In the genomic region with DNA sequence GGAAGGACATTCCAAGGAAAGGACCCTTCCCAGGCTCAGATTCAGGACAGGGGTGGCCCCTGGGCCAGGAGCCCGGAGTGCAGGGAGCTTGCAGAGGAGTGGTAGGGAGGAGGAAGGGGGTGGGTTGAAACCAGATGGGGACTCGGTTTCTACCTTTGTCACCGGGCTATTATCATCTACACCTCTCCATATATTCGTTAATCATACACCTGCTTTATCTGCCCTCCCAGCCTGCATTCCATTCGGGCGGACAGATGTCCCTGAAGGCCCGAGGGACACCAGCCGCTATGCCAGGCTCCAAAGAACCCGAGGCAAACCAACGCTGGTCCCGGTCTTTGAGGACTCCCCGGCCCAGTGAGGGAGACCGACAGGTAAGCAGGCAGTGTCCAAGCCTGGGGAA, we compare ENCODE assay signal across 17 cellular contexts. TPM values are rescaled to one million over a fixed set of nuclear protein-coding genes. Genes with fewer than 3 reads are reported as not detected.
DNase-seq lines count a peak whose midpoint lies in the region; ATAC-seq, FAIRE-seq and TF ChIP-seq lines count a peak whose summit lies in the region.
"Had no signal": no experiment of that assay in that cellular context is flagged by ENCODE, and none has a peak within 500 bp of the region (broad histone marks: within the 10 kb centered on the region; RNA-seq: fewer than 3 reads in every experiment).

No MANE protein-coding gene starts in this region.

- no peaks in the 10 kb centered on the region for H3K36me3 Mint-ChIP-seq in Caco-2 (ENCODE audit: insufficient read depth, unreplicated experiment)
- no peaks in the 10 kb centered on the region for H3K36me3 Mint-ChIP-seq in chondrocyte (ENCODE audit: low read depth)
- peaks cover 0 to 8% (median 0%) of the 10 kb centered on the region in 5 donors for H3K36me3 Mint-ChIP-seq in naive thymus-derived CD4-positive, alpha-beta T cell

- no peak for FAIRE-seq in small intestine (lab: Jason Lieb, UNC)
- FAIRE-seq: GM12878, GM18507 had no signal

- intact Hi-C loops in Caco-2 (cut with micrococcal nuclease; ENCODE audit: unreplicated experiment): no loop called here
- intact Hi-C loops in naive thymus-derived CD4-positive, alpha-beta T cell (cut with micrococcal nuclease): no loop called here

- TF ChIP-seq CTCF in Caco-2 (IDR thresholded peaks at IDR 0.05; ENCODE audit: insufficient read depth in 1 of 2, low read depth in 1 of 2, low read length in 1 of 2, severe bottlenecking in 1 of 2, unreplicated experiment in 1 of 2) (no peak), chondrocyte (IDR thresholded peaks at IDR 0.05) (no peak)

- H3K4me3 Mint-ChIP-seq in Caco-2 (ENCODE audit: unreplicated experiment) (peak overlapping the region; percentile 30), chondrocyte (ENCODE audit: unreplicated experiment) (no peak overlapping the region)
- no peak overlapping the region for H3K4me3 Mint-ChIP-seq in naive thymus-derived CD4-positive, alpha-beta T cell
- H3K4me3 Mint-ChIP-seq: CD8-positive, alpha-beta memory T cell; GM23338 had no signal

- no peak for ATAC-seq in naive thymus-derived CD4-positive, alpha-beta T cell
- ATAC-seq: GM12878, GM23338 had no signal

- H3K9me3 ChIP-seq in Caco-2 (no peaks in the 10 kb centered on the region), small intestine (ENCODE audit: control insufficient read depth, low read depth) (no peaks in the 10 kb centered on the region)
- H3K9me3 ChIP-seq in naive thymus-derived CD4-positive, alpha-beta T cell (ENCODE audit: control insufficient read depth in 2 of 3, low read length in 3 of 3): no peaks in the 10 kb centered on the region
- H3K9me3 ChIP-seq: BLaER1 had no signal

- no TSS peak for BruUV-seq in Caco-2 (replicated peaks; lab: Mats Ljungman, UMichigan)

- H3K27ac Mint-ChIP-seq in Caco-2 (ENCODE audit: unreplicated experiment): no peak overlapping the region
- H3K27ac Mint-ChIP-seq in chondrocyte (ENCODE audit: unreplicated experiment): no peak overlapping the region
- no peak overlapping the region for H3K27ac Mint-ChIP-seq in naive thymus-derived CD4-positive, alpha-beta T cell
- H3K27ac Mint-ChIP-seq: GM23338 had no signal

- H3K4me1 Mint-ChIP-seq in Caco-2 (ENCODE audit: low read depth, unreplicated experiment) (no peaks in the 10 kb centered on the region), chondrocyte (ENCODE audit: low read depth) (no peaks in the 10 kb centered on the region)
- H3K4me1 Mint-ChIP-seq in naive thymus-derived CD4-positive, alpha-beta T cell: peaks cover 0 to 2% (median 0%) of the 10 kb centered on the region in 7 donors
- H3K4me1 Mint-ChIP-seq: CD8-positive, alpha-beta memory T cell; GM23338 had no signal

- H3K9me3 Mint-ChIP-seq in Caco-2 (ENCODE audit: unreplicated experiment) (no peaks in the 10 kb centered on the region), chondrocyte (ENCODE audit: low read depth) (no peaks in the 10 kb centered on the region)
- peaks cover 0 to 16% (median 3%) of the 10 kb centered on the region in 11 donors for H3K9me3 Mint-ChIP-seq in naive thymus-derived CD4-positive, alpha-beta T cell

- POLR2A ChIA-PET in Caco-2 (lab: Charles Lee): no interaction called here
- POLR2A ChIA-PET in naive thymus-derived CD4-positive, alpha-beta T cell (lab: Charles Lee): no interaction called here

- H3K4me1 ChIP-seq in Caco-2 (peaks cover 6% of the 10 kb centered on the region; the same call in 1 of the 2 replicates), small intestine (ENCODE audit: control insufficient read depth in 2 of 2, insufficient read depth in 1 of 2, low read depth in 1 of 2, low read length in 1 of 2) (no peaks in the 10 kb centered on the region)
- H3K4me1 ChIP-seq in naive thymus-derived CD4-positive, alpha-beta T cell (ENCODE audit: control insufficient read depth in 2 of 2, insufficient read depth in 2 of 2, low read length in 2 of 2): no peaks in the 10 kb centered on the region

- CTCF ChIA-PET in Caco-2 (lab: Charles Lee): interaction anchor here (0.8 kb wide), 1 partner anchor 11 kb away, joined by 3 read pairs; no protein-coding TSS in a partner anchor
- CTCF ChIA-PET in naive thymus-derived CD4-positive, alpha-beta T cell (lab: Charles Lee): no interaction called here

- WGBS in small intestine, 3 donors: 14 to 61% (median 34%) methylated on average over 13 of the region's 13 CpGs

- no peaks in the 10 kb centered on the region for H3K36me3 ChIP-seq in Caco-2 (ENCODE audit: control insufficient read depth, insufficient read depth, low read length)
- no peaks in the 10 kb centered on the region for H3K36me3 ChIP-seq in small intestine (ENCODE audit: control insufficient read depth in 2 of 2, insufficient read depth in 2 of 2, low read length in 2 of 2)
- H3K36me3 ChIP-seq in naive thymus-derived CD4-positive, alpha-beta T cell (ENCODE audit: control insufficient read depth in 2 of 3, insufficient read depth in 3 of 3, low read length in 3 of 3): no peaks in the 10 kb centered on the region
- H3K36me3 ChIP-seq: BLaER1 had no signal

- peak overlapping the region; percentile 97 to 98 for H3K27ac ChIP-seq in small intestine (ENCODE audit: low read depth in 1 of 2, low read length in 1 of 2)
- no peak overlapping the region for H3K27ac ChIP-seq in naive thymus-derived CD4-positive, alpha-beta T cell (ENCODE audit: low read depth, low read length)
- H3K27ac ChIP-seq: BLaER1 had no signal

- DNase-seq in Caco-2: no peak
- DNase-seq in chondrocyte (ENCODE audit: low spot score): peak; percentile 47
- peak; percentile 26 for DNase-seq in mucosa of gallbladder (ENCODE audit: low spot score)
- DNase-seq in small intestine: peak; percentile 89
- no peak for DNase-seq in naive thymus-derived CD4-positive, alpha-beta T cell
- DNase-seq in NCI-H187 treated with DMSO at 0.1 percent for 48 hours (lab: John Stamatoyannopoulos, UW): no peak
- DNase-seq in amniotic stem cell (lab: John Stamatoyannopoulos, UW): no peak
- DNase-seq: 8988T; AML-193; CD8-positive, alpha-beta memory T cell; DMS79; H7 had no signal

- H3K27me3 Mint-ChIP-seq in Caco-2 (ENCODE audit: insufficient read depth, unreplicated experiment): peaks cover 4% of the 10 kb centered on the region
- H3K27me3 Mint-ChIP-seq in chondrocyte (ENCODE audit: low read depth): peaks cover 12% of the 10 kb centered on the region
- peaks cover 0 to 30% (median 16%) of the 10 kb centered on the region in 5 donors for H3K27me3 Mint-ChIP-seq in naive thymus-derived CD4-positive, alpha-beta T cell

- H3K27me3 ChIP-seq in Caco-2 (replicated peaks; ENCODE audit: control insufficient read depth, insufficient read depth, low read length) (no peaks in the 10 kb centered on the region), small intestine (ENCODE audit: control insufficient read depth in 2 of 2, insufficient read depth in 2 of 2, low read length in 2 of 2) (no peaks in the 10 kb centered on the region)
- no peaks in the 10 kb centered on the region for H3K27me3 ChIP-seq in naive thymus-derived CD4-positive, alpha-beta T cell (ENCODE audit: control insufficient read depth in 2 of 2, insufficient read depth in 2 of 2, low read length in 2 of 2)
- H3K27me3 ChIP-seq: BLaER1 had no signal

- H3K4me3 ChIP-seq in Caco-2 (ENCODE audit: low read depth, low read length): no peak overlapping the region
- peak overlapping the region; percentile 42 to 83 for H3K4me3 ChIP-seq in small intestine (ENCODE audit: low read depth in 1 of 2, low read length in 2 of 2)
- H3K4me3 ChIP-seq in naive thymus-derived CD4-positive, alpha-beta T cell (ENCODE audit: low read length): no peak overlapping the region
- H3K4me3 ChIP-seq: BLaER1, GM12878, GM23338 had no signal

RNA-seq across cellular contexts. Expression of a gene that starts 15.5 kb away (rescaled TPM):
- total RNA-seq in Caco-2 (2022) (78.3 and 89.8 TPM in 2 replicates), chondrocyte (0.68 to 10.2 TPM (median 8.6 TPM) in 3 replicates), mucosa of gallbladder (91.0 TPM)
- polyA plus RNA-seq in small intestine: 100 to 1,000 TPM; 202 to 392 (median 216) TPM
- total RNA-seq in naive thymus-derived CD4-positive, alpha-beta T cell: not detected
- polyA plus RNA-seq in naive thymus-derived CD4-positive, alpha-beta T cell: not detected
- total RNA-seq: CD8-positive, alpha-beta memory T cell had no signal
- polyA plus RNA-seq: CD8-positive, alpha-beta memory T cell had no signal

RNA-seq across cellular contexts. Expression of a gene that starts 24.9 kb away (rescaled TPM):
- total RNA-seq in Caco-2 (2022) (not detected in 2 replicates), chondrocyte (not detected in 3 replicates), mucosa of gallbladder (not detected)
- under 1 TPM in 1 of 3 donors, not detected in 2; 0.09 TPM for polyA plus RNA-seq in small intestine
- not detected for total RNA-seq in naive thymus-derived CD4-positive, alpha-beta T cell
- polyA plus RNA-seq in naive thymus-derived CD4-positive, alpha-beta T cell: not detected
- total RNA-seq: CD8-positive, alpha-beta memory T cell; G401; GM12878; H7 had no signal
- polyA plus RNA-seq: CD8-positive, alpha-beta memory T cell; GM12878 had no signal

Comparison
In these comparisons a context has a peak if more than half of its experiments do, and no peak if none do; other contexts are left out.
1. DNase-seq: peak in chondrocyte (single experiment), mucosa of gallbladder (single experiment) and small intestine (single experiment); none in Caco-2 (0 of 2), naive thymus-derived CD4-positive, alpha-beta T cell (0 of 9), NCI-H187 treated with DMSO at 0.1 percent for 48 hours (single experiment) and amniotic stem cell (single experiment).
2. H3K4me3 ChIP-seq: peak in small intestine (2 of 2); none in Caco-2 (single experiment) and naive thymus-derived CD4-positive, alpha-beta T cell (single experiment).